Comparison of ENCODE assay signal across 1 cellular context in the genomic region with DNA sequence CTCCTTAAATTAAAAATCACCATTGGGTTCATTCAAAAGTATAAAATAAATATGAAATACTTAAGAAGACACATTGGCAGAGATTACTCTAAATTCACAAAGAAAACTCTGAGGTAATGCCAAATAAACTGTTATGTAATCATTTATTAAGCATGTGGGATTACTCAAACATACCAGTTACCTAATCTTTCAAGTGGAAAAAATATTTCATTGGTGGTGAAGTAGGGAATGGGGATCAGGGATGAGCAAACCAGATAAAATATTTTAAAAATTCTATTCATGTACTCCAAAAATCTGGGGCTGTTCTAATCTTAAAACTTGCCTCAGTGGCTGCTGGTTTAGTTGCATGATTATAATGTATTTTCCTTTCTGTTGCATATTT.
TF ChIP-seq lines count a peak whose summit lies in the region.

No MANE protein-coding gene starts in this region.

TF ChIP-seq in HepG2, 621 proteins besides CTCF, POLR2A, EP300 and RAD21:
- TF ChIP-seq ATF7 (IDR thresholded peaks at IDR 0.05) (0 out of 2 replicates have a peak, but pooled peaks have one; percentile 6), ATF7 (CRISPR knock-in tag; IDR thresholded peaks at IDR 0.05) (no peak), U2AF1 (optimal IDR thresholded peaks at IDR 0.05; ENCODE audit: low read depth, low read length) (no peak)
